ENCODE assay signal across 8 cellular contexts in genomic region chr9:128161230-128161902, GRCh38. TPM values are rescaled to one million over a fixed set of nuclear protein-coding genes. Genes with fewer than 3 reads are reported as not detected.
A peak's percentile ranks its signal among the peaks of the same experiment; 100 is the strongest.
DNase-seq lines count a peak whose midpoint lies in the region; ATAC-seq, FAIRE-seq and TF ChIP-seq lines count a peak whose summit lies in the region.
"Not testable (repeated sequence)": the region's sequence is repeated elsewhere in the genome, so short reads cannot be mapped to it uniquely, and the experiment has no call there.
"Had no signal": no experiment of that assay in that cellular context is flagged by ENCODE, and none has a peak within 500 bp of the region (broad histone marks: within the 10 kb centered on the region; RNA-seq: fewer than 3 reads in every experiment).

No MANE protein-coding gene starts in this region.

- H3K79me2 ChIP-seq in OCI-LY7 (ENCODE audit: insufficient read depth, low read depth, low read length); endothelial cell of umbilical vein (ENCODE audit: control insufficient read depth, insufficient read depth, low read length): not testable (repeated sequence)

- TSS peak; percentile 71 for BruUV-seq in OCI-LY7 (replicated peaks; lab: Mats Ljungman, UMichigan)
- TSS peak; percentile 34 for BruUV-seq in endothelial cell of umbilical vein (replicated peaks; lab: Mats Ljungman, UMichigan)

- H3K36me3 ChIP-seq in HUES6 (ENCODE audit: control insufficient read depth, insufficient read depth, low read length): peaks cover 36% of the 10 kb centered on the region
- H3K36me3 ChIP-seq in OCI-LY7 (ENCODE audit: insufficient read depth, low read length): peaks cover 37% of the 10 kb centered on the region
- H3K36me3 ChIP-seq in endothelial cell of umbilical vein (ENCODE audit: control insufficient read depth in 2 of 2, extremely low read depth in 1 of 2, insufficient read depth in 2 of 2, low read length in 2 of 2): peaks cover 4 to 32% of the 10 kb centered on the region in 2 experiments
- peaks cover 0 to 30% (median 0%) of the 10 kb centered on the region in 3 experiments for H3K36me3 ChIP-seq in naive thymus-derived CD4-positive, alpha-beta T cell (ENCODE audit: control insufficient read depth in 2 of 3, insufficient read depth in 3 of 3, low read length in 3 of 3)

- not testable (repeated sequence) for H3K9me2 ChIP-seq in OCI-LY7 (ENCODE audit: insufficient read depth, low read length)

- peaks cover 44% of the 10 kb centered on the region for H3K36me3 Mint-ChIP-seq in activated T-helper 17 cell treated with anti-CD3 and anti-CD28 coated beads, Interleukin-2, amount 50 U/mL, for 72 hours (ENCODE audit: low read depth)
- H3K36me3 Mint-ChIP-seq in naive thymus-derived CD4-positive, alpha-beta T cell: peaks cover 0 to 16% (median 6%) of the 10 kb centered on the region in 5 donors

- not testable (repeated sequence) for DNase-seq in AG04449 (ENCODE audit: low read depth, low spot score); OCI-LY7 (ENCODE audit: low spot score); endothelial cell of umbilical vein (ENCODE audit: low read depth, low spot score); naive thymus-derived CD4-positive, alpha-beta T cell

- not testable (repeated sequence) for H3K27ac ChIP-seq in HUES6 (ENCODE audit: low read depth, low read length); OCI-LY7 (ENCODE audit: low read depth, low read length, poor library complexity, severe bottlenecking); endothelial cell of umbilical vein (ENCODE audit: insufficient read depth, low read depth, low read length); naive thymus-derived CD4-positive, alpha-beta T cell (ENCODE audit: low read depth, low read length)

- TF ChIP-seq CTCF in AG04449 (IDR thresholded peaks at IDR 0.05; ENCODE audit: insufficient read depth, low read length, missing control alignments); OCI-LY7 (conservative IDR thresholded peaks at IDR 0.05; ENCODE audit: low read length); endothelial cell of umbilical vein (IDR thresholded peaks at IDR 0.05; ENCODE audit: extremely low read depth in 1 of 2, insufficient read depth in 1 of 2, low read depth in 1 of 2, low read length in 2 of 2): not testable (repeated sequence)

- peak overlapping the region; percentile 84 for H3K4me3 Mint-ChIP-seq in activated T-helper 17 cell treated with anti-CD3 and anti-CD28 coated beads, Interleukin-2, amount 50 U/mL, for 72 hours
- peak overlapping the region; percentile 79 to 90 (median 82) for H3K4me3 Mint-ChIP-seq in naive thymus-derived CD4-positive, alpha-beta T cell

- H3K9me3 ChIP-seq in HUES6 (ENCODE audit: control insufficient read depth, insufficient read depth, low read depth, low read length); OCI-LY7 (ENCODE audit: low read length); endothelial cell of umbilical vein (replicated peaks; ENCODE audit: control insufficient read depth, insufficient read depth, low read length); naive thymus-derived CD4-positive, alpha-beta T cell (ENCODE audit: control insufficient read depth in 2 of 3, low read length in 3 of 3): not testable (repeated sequence)

- not testable (repeated sequence) for ATAC-seq in activated T-helper 17 cell treated with anti-CD3 and anti-CD28 coated beads, Interleukin-2, amount 50 U/mL, for 72 hours (replicated peaks); naive thymus-derived CD4-positive, alpha-beta T cell

- intact Hi-C loops in OCI-LY7 (cut with micrococcal nuclease; ENCODE audit: unreplicated experiment): not testable (repeated sequence)
- intact Hi-C loops in endothelial cell of umbilical vein (cut with micrococcal nuclease): loop anchor here (2.0 kb wide), 1 partner anchor 29 kb away; the partner anchor contains the start of gene CIZ1
- intact Hi-C loops in naive thymus-derived CD4-positive, alpha-beta T cell (cut with micrococcal nuclease): loop anchor here in 1 of 2 donors (2.0 kb wide), 1 partner anchor 711 kb away; the partner anchor contains the start of genes LRSAM1 and RPL12

- H3K4me1 ChIP-seq in HUES6 (ENCODE audit: control insufficient read depth, insufficient read depth, low read length): peaks cover 11% of the 10 kb centered on the region
- peaks cover 14% of the 10 kb centered on the region for H3K4me1 ChIP-seq in OCI-LY7 (ENCODE audit: insufficient read depth, low read length, poor library complexity, severe bottlenecking)
- peaks cover 11% of the 10 kb centered on the region for H3K4me1 ChIP-seq in endothelial cell of umbilical vein (ENCODE audit: control insufficient read depth, extremely low read depth, insufficient read depth, low read length)
- H3K4me1 ChIP-seq in naive thymus-derived CD4-positive, alpha-beta T cell (ENCODE audit: control insufficient read depth in 2 of 2, insufficient read depth in 2 of 2, low read length in 2 of 2): peaks cover 11 to 12% of the 10 kb centered on the region in 2 donors

- H3K4me1 Mint-ChIP-seq in activated T-helper 17 cell treated with anti-CD3 and anti-CD28 coated beads, Interleukin-2, amount 50 U/mL, for 72 hours: peaks cover 10% of the 10 kb centered on the region
- peaks cover 0 to 28% (median 21%) of the 10 kb centered on the region in 7 donors for H3K4me1 Mint-ChIP-seq in naive thymus-derived CD4-positive, alpha-beta T cell

- not testable (repeated sequence) for H4K20me1 ChIP-seq in OCI-LY7 (ENCODE audit: insufficient read depth, low read length); endothelial cell of umbilical vein (replicated peaks; ENCODE audit: control insufficient read depth, extremely low read depth, insufficient read depth, low read length)

- H3K27me3 Mint-ChIP-seq in activated T-helper 17 cell treated with anti-CD3 and anti-CD28 coated beads, Interleukin-2, amount 50 U/mL, for 72 hours; naive thymus-derived CD4-positive, alpha-beta T cell: not testable (repeated sequence)

- H3K9me1 ChIP-seq in endothelial cell of umbilical vein (replicated peaks; ENCODE audit: control insufficient read depth, extremely low read depth, insufficient read depth, low read length): not testable (repeated sequence)

- POLR2A ChIA-PET in AG04449 (lab: Yijun Ruan, JAX): interaction anchor here (0.6 to 1.3 kb wide), 2 partner anchors 8 to 41 kb away, joined by 3 read pairs; no protein-coding TSS in a partner anchor
- POLR2A ChIA-PET in OCI-LY7 (lab: Charles Lee): interaction anchor here (0.5 kb wide), 1 partner anchor 165 kb away, joined by 4 read pairs; no protein-coding TSS in a partner anchor
- POLR2A ChIA-PET in endothelial cell of umbilical vein (lab: Charles Lee): interaction anchor here (0.5 kb wide), 1 partner anchor 717 kb away, joined by 3 read pairs; no protein-coding TSS in a partner anchor
- POLR2A ChIA-PET in naive thymus-derived CD4-positive, alpha-beta T cell (lab: Charles Lee): interaction anchor here (0.6 to 2.0 kb wide), 7 partner anchors 29 to 763 kb away, joined by 3 to 9 read pairs (median 5); partner anchors contain the start of gene CIZ1

- H3K9ac ChIP-seq in HUES6 (ENCODE audit: low read length); endothelial cell of umbilical vein (replicated peaks; ENCODE audit: extremely low read depth, insufficient read depth, low read length): not testable (repeated sequence)

- H2AFZ ChIP-seq in OCI-LY7 (ENCODE audit: low read length); endothelial cell of umbilical vein (ENCODE audit: low read depth, low read length): not testable (repeated sequence)

- CTCF ChIA-PET in AG04449 (lab: Yijun Ruan, JAX): interaction anchor here (0.8 to 2.4 kb wide), 4 partner anchors 19 to 44 kb away, joined by 3 to 9 read pairs (median 4); no protein-coding TSS in a partner anchor
- CTCF ChIA-PET in OCI-LY7 (lab: Charles Lee; ENCODE audit: unreplicated experiment): not testable (repeated sequence)
- CTCF ChIA-PET in endothelial cell of umbilical vein (lab: Charles Lee): interaction anchor here (1.3 to 1.8 kb wide), 2 partner anchors 30 to 32 kb away, joined by 3 to 4 read pairs; partner anchors contain the start of gene CIZ1
- CTCF ChIA-PET in naive thymus-derived CD4-positive, alpha-beta T cell (lab: Charles Lee): interaction anchor here (0.6 kb wide), 1 partner anchor 551 kb away, joined by 5 read pairs; no protein-coding TSS in a partner anchor

- not testable (repeated sequence) for TF ChIP-seq POLR2A in endothelial cell of umbilical vein (IDR thresholded peaks at IDR 0.05; ENCODE audit: low read depth, low read length)

- not testable (repeated sequence) for H3K27me3 ChIP-seq in HUES6 (ENCODE audit: control insufficient read depth, insufficient read depth, low read length); endothelial cell of umbilical vein (ENCODE audit: control insufficient read depth in 2 of 2, insufficient read depth in 2 of 2, low read length in 2 of 2); naive thymus-derived CD4-positive, alpha-beta T cell (ENCODE audit: control insufficient read depth in 2 of 2, insufficient read depth in 2 of 2, low read length in 2 of 2)

- dilution Hi-C loops in endothelial cell of umbilical vein (cut with MboI; ENCODE audit: extremely low pct_ligation_motif_present, low sequenced_read_pairs): not testable (repeated sequence)

- peak overlapping the region; percentile 54 for H3K27ac Mint-ChIP-seq in activated T-helper 17 cell treated with anti-CD3 and anti-CD28 coated beads, Interleukin-2, amount 50 U/mL, for 72 hours
- H3K27ac Mint-ChIP-seq in naive thymus-derived CD4-positive, alpha-beta T cell: peak overlapping the region in 6 of 9 donors; percentile 51 to 93 (median 68)

- H3K4me2 ChIP-seq in OCI-LY7 (ENCODE audit: low read length) (peak overlapping the region; percentile 95), endothelial cell of umbilical vein (ENCODE audit: insufficient read depth, low read length) (peak overlapping the region; percentile 37)

- not testable (repeated sequence) for FAIRE-seq in endothelial cell of umbilical vein (lab: Jason Lieb, UNC)

- H3K9me3 Mint-ChIP-seq in activated T-helper 17 cell treated with anti-CD3 and anti-CD28 coated beads, Interleukin-2, amount 50 U/mL, for 72 hours; naive thymus-derived CD4-positive, alpha-beta T cell: not testable (repeated sequence)

- H3K4me3 ChIP-seq in AG04449 (ENCODE audit: low read depth, low read length) (peak overlapping the region; percentile 81; the same call in 1 of the 2 replicates), HUES6 (ENCODE audit: low read depth, low read length) (peak overlapping the region; percentile 89), OCI-LY7 (ENCODE audit: low read depth, low read length, poor library complexity, severe bottlenecking) (peak overlapping the region; percentile 99), endothelial cell of umbilical vein (replicated peaks in 1 of 3; ENCODE audit: insufficient read depth in 1 of 3, low read depth in 1 of 3, low read length in 3 of 3) (peak overlapping the region in 1 of 3 experiments; percentile 80)
- peak overlapping the region; percentile 97 for H3K4me3 ChIP-seq in naive thymus-derived CD4-positive, alpha-beta T cell (ENCODE audit: low read length)

RNA-seq across cellular contexts. Expression of gene BBLN, which starts 1.3 kb away (rescaled TPM):
- 82.0 and 104 TPM in 2 replicates for total RNA-seq in OCI-LY7 (2014; rRNA removed; shearing (Covaris generic))
- total RNA-seq in OCI-LY7 (2022) (66.9 and 67.5 TPM in 2 replicates), endothelial cell of umbilical vein (51.0 and 53.2 TPM in 2 replicates)
- 10 to 100 TPM; 65.7 to 71.9 TPM for total RNA-seq in activated T-helper 17 cell treated with anti-CD3 and anti-CD28 coated beads, Interleukin-2, amount 50 U/mL, for 72 hours
- 124 and 206 TPM in 2 replicates for polyA plus RNA-seq in endothelial cell of umbilical vein
- 56.1 and 94.1 TPM in 2 replicates for polyA plus RNA-seq in endothelial cell of umbilical vein (2011; cell fraction: cytosol; rRNA removed)
- 17.1 and 22.5 TPM in 2 replicates for polyA plus RNA-seq in endothelial cell of umbilical vein (2011; cell fraction: nucleus; rRNA removed)
- polyA plus RNA-seq in endothelial cell of umbilical vein (2012): 54.3 and 72.4 TPM in 2 replicates
- polyA minus RNA-seq in endothelial cell of umbilical vein: 15.7 and 17.6 TPM in 2 replicates
- 97.0 TPM for polyA minus RNA-seq in endothelial cell of umbilical vein (2011; cell fraction: cytosol; rRNA and poly(A)+ RNA removed)
- polyA minus RNA-seq in endothelial cell of umbilical vein (2011; cell fraction: nucleus; rRNA and poly(A)+ RNA removed): 5.4 and 7.8 TPM in 2 replicates
- 10 to 100 TPM; 42.7 to 87.8 (median 48.0) TPM for total RNA-seq in naive thymus-derived CD4-positive, alpha-beta T cell
- 100 to 1,000 TPM in 1 of 2 donors, 10 to 100 TPM in 1; 99.2 to 102 TPM for polyA plus RNA-seq in naive thymus-derived CD4-positive, alpha-beta T cell

RNA-seq across cellular contexts. Expression of gene LCN2, which starts 12.1 kb away (rescaled TPM):
- not detected in 2 replicates for total RNA-seq in OCI-LY7 (2014; rRNA removed; shearing (Covaris generic))
- total RNA-seq in OCI-LY7 (2022): not detected in 2 replicates
- not detected for total RNA-seq in activated T-helper 17 cell treated with anti-CD3 and anti-CD28 coated beads, Interleukin-2, amount 50 U/mL, for 72 hours
- total RNA-seq in endothelial cell of umbilical vein: not detected in 2 replicates
- not detected in 2 replicates for polyA plus RNA-seq in endothelial cell of umbilical vein
- not detected in 2 replicates for polyA plus RNA-seq in endothelial cell of umbilical vein (2011; cell fraction: cytosol; rRNA removed)
- not detected in 2 replicates for polyA plus RNA-seq in endothelial cell of umbilical vein (2011; cell fraction: nucleus; rRNA removed)
- not detected in 2 replicates for polyA plus RNA-seq in endothelial cell of umbilical vein (2012)
- not detected in 2 replicates for polyA minus RNA-seq in endothelial cell of umbilical vein
- 1.2 TPM for polyA minus RNA-seq in endothelial cell of umbilical vein (2011; cell fraction: cytosol; rRNA and poly(A)+ RNA removed)
- not detected in 2 replicates for polyA minus RNA-seq in endothelial cell of umbilical vein (2011; cell fraction: nucleus; rRNA and poly(A)+ RNA removed)
- total RNA-seq in naive thymus-derived CD4-positive, alpha-beta T cell: not detected
- not detected for polyA plus RNA-seq in naive thymus-derived CD4-positive, alpha-beta T cell
- total RNA-seq: M059J, SJCRH30 had no signal

RNA-seq across cellular contexts. Expression of gene CIZ1, which starts 30.0 kb away (rescaled TPM):
- total RNA-seq in OCI-LY7 (2014; rRNA removed; shearing (Covaris generic)): 45.4 and 47.7 TPM in 2 replicates
- total RNA-seq in OCI-LY7 (2022) (121 and 142 TPM in 2 replicates), endothelial cell of umbilical vein (143 and 150 TPM in 2 replicates)
- 100 to 1,000 TPM; 113 to 123 TPM for total RNA-seq in activated T-helper 17 cell treated with anti-CD3 and anti-CD28 coated beads, Interleukin-2, amount 50 U/mL, for 72 hours
- polyA plus RNA-seq in endothelial cell of umbilical vein: 88.3 and 97.2 TPM in 2 replicates
- 61.2 and 64.5 TPM in 2 replicates for polyA plus RNA-seq in endothelial cell of umbilical vein (2011; cell fraction: cytosol; rRNA removed)
- 129 and 141 TPM in 2 replicates for polyA plus RNA-seq in endothelial cell of umbilical vein (2011; cell fraction: nucleus; rRNA removed)
- polyA plus RNA-seq in endothelial cell of umbilical vein (2012): 106 and 126 TPM in 2 replicates
- 72.8 and 92.2 TPM in 2 replicates for polyA minus RNA-seq in endothelial cell of umbilical vein
- 89.1 TPM for polyA minus RNA-seq in endothelial cell of umbilical vein (2011; cell fraction: cytosol; rRNA and poly(A)+ RNA removed)
- 32.6 and 40.5 TPM in 2 replicates for polyA minus RNA-seq in endothelial cell of umbilical vein (2011; cell fraction: nucleus; rRNA and poly(A)+ RNA removed)
- 100 to 1,000 TPM; 110 to 163 (median 142) TPM for total RNA-seq in naive thymus-derived CD4-positive, alpha-beta T cell
- 10 to 100 TPM; 11.2 to 38.2 TPM for polyA plus RNA-seq in naive thymus-derived CD4-positive, alpha-beta T cell

RNA-seq across cellular contexts. Expression of gene PTGES2, which starts 33.8 kb away (rescaled TPM):
- total RNA-seq in OCI-LY7 (2014; rRNA removed; shearing (Covaris generic)): 67.4 and 68.1 TPM in 2 replicates
- total RNA-seq in OCI-LY7 (2022) (59.2 and 76.3 TPM in 2 replicates), endothelial cell of umbilical vein (64.2 and 69.6 TPM in 2 replicates)
- 10 to 100 TPM; 15.3 to 32.3 TPM for total RNA-seq in activated T-helper 17 cell treated with anti-CD3 and anti-CD28 coated beads, Interleukin-2, amount 50 U/mL, for 72 hours
- polyA plus RNA-seq in endothelial cell of umbilical vein: 69.8 and 69.9 TPM in 2 replicates
- polyA plus RNA-seq in endothelial cell of umbilical vein (2011; cell fraction: cytosol; rRNA removed): 65.0 and 76.3 TPM in 2 replicates
- polyA plus RNA-seq in endothelial cell of umbilical vein (2011; cell fraction: nucleus; rRNA removed): 105 and 113 TPM in 2 replicates
- 52.9 and 57.9 TPM in 2 replicates for polyA plus RNA-seq in endothelial cell of umbilical vein (2012)
- polyA minus RNA-seq in endothelial cell of umbilical vein: 45.6 and 48.0 TPM in 2 replicates
- polyA minus RNA-seq in endothelial cell of umbilical vein (2011; cell fraction: cytosol; rRNA and poly(A)+ RNA removed): 85.7 TPM
- 23.8 and 31.5 TPM in 2 replicates for polyA minus RNA-seq in endothelial cell of umbilical vein (2011; cell fraction: nucleus; rRNA and poly(A)+ RNA removed)
- 10 to 100 TPM; 52.0 to 70.8 (median 61.3) TPM for total RNA-seq in naive thymus-derived CD4-positive, alpha-beta T cell
- 10 to 100 TPM; 32.3 to 36.1 TPM for polyA plus RNA-seq in naive thymus-derived CD4-positive, alpha-beta T cell

RNA-seq across cellular contexts. Expression of gene DNM1, which starts 41.8 kb away (rescaled TPM):
- total RNA-seq in OCI-LY7 (2014; rRNA removed; shearing (Covaris generic)): 0.08 and 0.35 TPM in 2 replicates
- total RNA-seq in OCI-LY7 (2022) (0.98 and 1.8 TPM in 2 replicates), endothelial cell of umbilical vein (2.9 and 7.9 TPM in 2 replicates)
- 1 to 10 TPM in 1 of 2 donors, under 1 TPM in 1; 0.84 to 9.2 TPM for total RNA-seq in activated T-helper 17 cell treated with anti-CD3 and anti-CD28 coated beads, Interleukin-2, amount 50 U/mL, for 72 hours
- 0.59 TPM in 2 replicates for polyA plus RNA-seq in endothelial cell of umbilical vein
- polyA plus RNA-seq in endothelial cell of umbilical vein (2011; cell fraction: cytosol; rRNA removed): 0.21 and 0.28 TPM in 2 replicates
- polyA plus RNA-seq in endothelial cell of umbilical vein (2011; cell fraction: nucleus; rRNA removed): 2.7 and 3.9 TPM in 2 replicates
- 0.75 and 1.3 TPM in 2 replicates for polyA plus RNA-seq in endothelial cell of umbilical vein (2012)
- polyA minus RNA-seq in endothelial cell of umbilical vein: 1.3 and 1.8 TPM in 2 replicates
- polyA minus RNA-seq in endothelial cell of umbilical vein (2011; cell fraction: cytosol; rRNA and poly(A)+ RNA removed): 1.6 TPM
- polyA minus RNA-seq in endothelial cell of umbilical vein (2011; cell fraction: nucleus; rRNA and poly(A)+ RNA removed): 2.1 and 2.2 TPM in 2 replicates
- 1 to 10 TPM in 2 of 5 experiments, under 1 TPM in 3; 0.24 to 2.0 (median 0.94) TPM for total RNA-seq in naive thymus-derived CD4-positive, alpha-beta T cell
- under 1 TPM in 1 of 2 donors, not detected in 1; 0.24 TPM for polyA plus RNA-seq in naive thymus-derived CD4-positive, alpha-beta T cell
